ENCODE assay signal across 25 cellular contexts in the genomic region with DNA sequence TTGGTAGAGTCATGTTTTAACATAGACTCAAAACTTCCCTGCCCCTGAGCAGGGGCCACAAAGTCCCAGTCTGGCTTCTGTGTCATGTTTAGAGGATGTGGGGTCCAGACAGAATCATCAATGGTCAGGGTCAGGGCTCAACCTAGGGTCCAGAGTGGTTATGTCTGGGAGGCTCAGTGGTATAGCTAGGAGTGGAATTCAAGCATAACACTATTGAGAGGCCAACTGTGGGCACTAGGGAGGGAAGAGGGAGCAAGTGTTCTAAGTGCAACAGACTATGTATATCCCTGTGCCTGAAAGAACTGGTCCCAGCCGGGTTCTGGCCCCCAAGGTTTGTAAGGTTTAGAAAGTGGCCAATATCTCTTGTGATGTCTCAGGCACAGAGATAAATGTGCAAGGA.
"Had no signal": no experiment of that assay in that cellular context is flagged by ENCODE, and none has a peak within 500 bp of the region (broad histone marks: within the 10 kb centered on the region; RNA-seq: fewer than 3 reads in every experiment).

No MANE protein-coding gene starts in this region.

- H3K36me3 ChIP-seq: lower lobe of right lung, SJSA1, transverse colon had no signal

- FAIRE-seq: islet of Langerhans had no signal

- H3K27ac Mint-ChIP-seq: activated naive CD8-positive, alpha-beta T cell treated with anti-CD3 and anti-CD28 coated beads, Interleukin-2, amount 50 U/mL, for 24 hours; activated T-helper 2 cell treated with anti-CD3 and anti-CD28 coated beads, Interferon-gamma antibody, Interleukin-2, Interleukin-4, amounts not matched to agents 10 μg/mL and 5 μg/mL and 100 μg/mL, durations not matched to agents 14 hours and 24 hours and 36 hours; progenitor cell of endocrine pancreas; stimulated activated naive CD8-positive, alpha-beta T cell treated with anti-CD3 and anti-CD28 coated beads, Interleukin-15, Interleukin-2, amounts not matched to agents 100 ng/mL and 50 ng/mL, for 24 hours; WTC11 had no signal

- H3K4me1 Mint-ChIP-seq: naive B cell had no signal

- H3K4me3 ChIP-seq: lower lobe of right lung, SJSA1, transverse colon had no signal

- H3K9me3 ChIP-seq: lower lobe of right lung, SJSA1, transverse colon had no signal

- H3K27me3 ChIP-seq: foreskin keratinocyte, SJSA1, transverse colon had no signal

- H3K4me3 Mint-ChIP-seq: activated naive CD4-positive, alpha-beta T cell treated with anti-CD3 and anti-CD28 coated beads, Interleukin-2, amount 10 ng/mL, durations not matched to agents 7 days and 5 days; activated naive CD8-positive, alpha-beta T cell treated with anti-CD3 and anti-CD28 coated beads, Interleukin-2, amount 50 U/mL, for 24 hours; activated T-cell treated with anti-CD3 and anti-CD28 coated beads, Interleukin-2, amount 50 U/mL, for 4 hours; naive B cell; neural crest cell; stimulated activated naive CD8-positive, alpha-beta T cell treated with anti-CD3 and anti-CD28 coated beads, Interleukin-15, Interleukin-2, amounts not matched to agents 100 ng/mL and 50 ng/mL, for 24 hours had no signal

- H3K27ac ChIP-seq: foreskin keratinocyte, SJSA1, transverse colon had no signal

- DNase-seq: activated CD4-positive, alpha-beta T cell treated with anti-CD3 and anti-CD28 coated beads, Interleukin-2, amount 50 U/mL, for 4 hours; activated CD8-positive, alpha-beta memory T cell treated with anti-CD3 and anti-CD28 coated beads, Interleukin-2, amount 50 U/mL, for 48 hours; activated naive CD4-positive, alpha-beta T cell treated with anti-CD3 and anti-CD28 coated beads, Interleukin-2, amount 10 ng/mL, durations not matched to agents 7 days and 5 days; activated naive CD8-positive, alpha-beta T cell treated with anti-CD3 and anti-CD28 coated beads, Interleukin-2, amount 50 U/mL, for 24 hours; activated T-cell treated with anti-CD3 and anti-CD28 coated beads, Interleukin-2, amount 50 U/mL, for 4 hours; cerebellar nuclear complex; effector CD4-positive, alpha-beta T cell; foreskin keratinocyte; glutamatergic neuron; hypothalamus; left cardiac atrium; lower lobe of right lung; naive B cell; retina; stimulated activated CD4-positive, alpha-beta T cell treated with anti-CD3 and anti-CD28 coated beads, Interleukin-4, amount 100 ng/mL, for 24 hours; T-helper 1 cell; T-helper 9 cell; transverse colon had no signal

- H3K4me1 ChIP-seq: foreskin keratinocyte, SJSA1, transverse colon had no signal

- H3K9me3 Mint-ChIP-seq: neural crest cell had no signal

- H3K27me3 Mint-ChIP-seq: activated naive CD4-positive, alpha-beta T cell treated with anti-CD3 and anti-CD28 coated beads, Interleukin-2, amount 10 ng/mL, durations not matched to agents 7 days and 5 days; activated naive CD8-positive, alpha-beta T cell treated with anti-CD3 and anti-CD28 coated beads, Interleukin-2, amount 50 U/mL, for 24 hours; naive B cell; stimulated activated naive CD8-positive, alpha-beta T cell treated with anti-CD3 and anti-CD28 coated beads, Interleukin-15, Interleukin-2, amounts not matched to agents 100 ng/mL and 50 ng/mL, for 24 hours had no signal

- ATAC-seq: activated naive CD8-positive, alpha-beta T cell treated with anti-CD3 and anti-CD28 coated beads, Interleukin-2, amount 50 U/mL, for 24 hours; activated T-cell treated with anti-CD3 and anti-CD28 coated beads, Interleukin-2, amount 50 U/mL, for 4 hours; foreskin keratinocyte; left cardiac atrium; lower lobe of right lung had no signal
